In the genomic region with DNA sequence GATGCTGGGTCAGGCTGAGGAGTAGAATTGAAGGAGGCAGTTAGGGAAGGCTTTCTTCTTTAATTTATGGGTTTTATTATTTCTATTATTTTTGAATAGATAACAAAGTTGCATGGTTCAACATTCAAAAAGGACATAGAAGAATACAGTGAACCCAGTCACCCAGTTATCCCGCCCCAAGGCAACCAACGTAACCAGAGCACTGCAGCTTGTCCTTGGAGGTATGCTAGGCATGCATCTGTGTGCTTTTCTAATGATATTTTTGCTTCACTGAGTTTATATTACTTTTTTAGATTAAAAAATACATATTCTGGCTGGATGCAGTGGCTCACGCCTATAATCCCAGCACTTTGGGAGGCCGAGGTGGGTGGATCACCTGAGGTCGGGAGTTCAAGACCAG, we compare ENCODE assay signal across 21 cellular contexts. TPM values are rescaled to one million over a fixed set of nuclear protein-coding genes. Genes with fewer than 3 reads are reported as not detected.
"Had no signal": no experiment of that assay in that cellular context is flagged by ENCODE, and none has a peak within 500 bp of the region (broad histone marks: within the 10 kb centered on the region; RNA-seq: fewer than 3 reads in every experiment).

No MANE protein-coding gene starts in this region.

- H3K9me3 ChIP-seq: ovary, psoas muscle, suprapubic skin had no signal

- DNase-seq: activated CD4-positive, alpha-beta T cell treated with anti-CD3 and anti-CD28 coated beads, Interleukin-2, amount 10 ng/mL, durations not matched to agents 7 days and 5 days; activated CD4-positive, CD25-positive, alpha-beta regulatory T cell; activated CD8-positive, alpha-beta memory T cell treated with anti-CD3 and anti-CD28 coated beads, Interleukin-2, amount 50 U/mL, for 4 hours; activated naive CD4-positive, alpha-beta T cell treated with anti-CD3 and anti-CD28 coated beads for 36 hours; activated T-cell treated with anti-CD3 and anti-CD28 coated beads, Interleukin-2, amount 50 U/mL, for 4 hours; anterior cingulate cortex; dermis blood vessel endothelial cell; foreskin keratinocyte; kidney glomerular epithelial cell; left ventricle myocardium superior; ovary; psoas muscle; right cardiac atrium; small intestine; stimulated activated CD4-positive, alpha-beta T cell treated with anti-CD3 and anti-CD28 coated beads, Interleukin-15, amount 100 ng/mL, for 24 hours; stimulated activated CD4-positive, alpha-beta T cell treated with anti-CD3 and anti-CD28 coated beads, Interleukin-2, amount 100 ng/mL, for 48 hours; T-helper 1 cell; T-helper 9 cell had no signal

- H3K36me3 ChIP-seq: ovary had no signal

- H3K27ac Mint-ChIP-seq: activated CD4-positive, alpha-beta T cell treated with anti-CD3 and anti-CD28 coated beads, Interleukin-2, amount 10 ng/mL, durations not matched to agents 7 days and 5 days; activated naive CD4-positive, alpha-beta T cell treated with anti-CD3 and anti-CD28 coated beads for 36 hours; stimulated activated naive CD8-positive, alpha-beta T cell treated with anti-CD3 and anti-CD28 coated beads, Interleukin-15, Interleukin-2, amounts not matched to agents 100 ng/mL and 50 ng/mL, for 24 hours had no signal

- H3K27me3 ChIP-seq: foreskin keratinocyte, ovary, suprapubic skin had no signal

- H3K27me3 Mint-ChIP-seq: stimulated activated naive CD8-positive, alpha-beta T cell treated with anti-CD3 and anti-CD28 coated beads, Interleukin-15, Interleukin-2, amounts not matched to agents 100 ng/mL and 50 ng/mL, for 24 hours had no signal

- H3K27ac ChIP-seq: foreskin keratinocyte, ovary, psoas muscle, suprapubic skin had no signal

- H3K4me3 ChIP-seq: ovary, psoas muscle, suprapubic skin had no signal

- H3K4me1 Mint-ChIP-seq: activated CD4-positive, alpha-beta T cell treated with anti-CD3 and anti-CD28 coated beads, Interleukin-2, amount 10 ng/mL, durations not matched to agents 7 days and 5 days had no signal

- H3K4me3 Mint-ChIP-seq: activated CD4-positive, alpha-beta T cell treated with anti-CD3 and anti-CD28 coated beads, Interleukin-2, amount 10 ng/mL, durations not matched to agents 7 days and 5 days; activated naive CD4-positive, alpha-beta T cell treated with anti-CD3 and anti-CD28 coated beads for 36 hours; activated T-cell treated with anti-CD3 and anti-CD28 coated beads, Interleukin-2, amount 50 U/mL, for 4 hours; stimulated activated naive CD8-positive, alpha-beta T cell treated with anti-CD3 and anti-CD28 coated beads, Interleukin-15, Interleukin-2, amounts not matched to agents 100 ng/mL and 50 ng/mL, for 24 hours had no signal

- ATAC-seq: activated T-cell treated with anti-CD3 and anti-CD28 coated beads, Interleukin-2, amount 50 U/mL, for 4 hours; foreskin keratinocyte; left ventricle myocardium superior; psoas muscle; right cardiac atrium; SK-N-SH treated with all-trans-retinoic acid at 6 μM for 48 hours had no signal

- H3K9me3 Mint-ChIP-seq: activated CD4-positive, alpha-beta T cell treated with anti-CD3 and anti-CD28 coated beads, Interleukin-2, amount 10 ng/mL, durations not matched to agents 7 days and 5 days; activated naive CD4-positive, alpha-beta T cell treated with anti-CD3 and anti-CD28 coated beads for 36 hours; activated T-cell treated with anti-CD3 and anti-CD28 coated beads, Interleukin-2, amount 50 U/mL, for 4 hours; stimulated activated naive CD8-positive, alpha-beta T cell treated with anti-CD3 and anti-CD28 coated beads, Interleukin-15, Interleukin-2, amounts not matched to agents 100 ng/mL and 50 ng/mL, for 24 hours had no signal

RNA-seq across cellular contexts. Expression of a gene that starts 55.0 kb away (rescaled TPM):
- total RNA-seq: activated CD4-positive, alpha-beta T cell treated with anti-CD3 and anti-CD28 coated beads, Interleukin-2, amount 10 ng/mL, durations not matched to agents 7 days and 5 days; activated naive CD4-positive, alpha-beta T cell treated with anti-CD3 and anti-CD28 coated beads for 36 hours; activated T-cell treated with anti-CD3 and anti-CD28 coated beads, Interleukin-2, amount 50 U/mL, for 4 hours; foreskin keratinocyte; left ventricle myocardium superior; right cardiac atrium; suprapubic skin had no signal
